ENCODE assay signal across 1 cellular context in the genomic region with DNA sequence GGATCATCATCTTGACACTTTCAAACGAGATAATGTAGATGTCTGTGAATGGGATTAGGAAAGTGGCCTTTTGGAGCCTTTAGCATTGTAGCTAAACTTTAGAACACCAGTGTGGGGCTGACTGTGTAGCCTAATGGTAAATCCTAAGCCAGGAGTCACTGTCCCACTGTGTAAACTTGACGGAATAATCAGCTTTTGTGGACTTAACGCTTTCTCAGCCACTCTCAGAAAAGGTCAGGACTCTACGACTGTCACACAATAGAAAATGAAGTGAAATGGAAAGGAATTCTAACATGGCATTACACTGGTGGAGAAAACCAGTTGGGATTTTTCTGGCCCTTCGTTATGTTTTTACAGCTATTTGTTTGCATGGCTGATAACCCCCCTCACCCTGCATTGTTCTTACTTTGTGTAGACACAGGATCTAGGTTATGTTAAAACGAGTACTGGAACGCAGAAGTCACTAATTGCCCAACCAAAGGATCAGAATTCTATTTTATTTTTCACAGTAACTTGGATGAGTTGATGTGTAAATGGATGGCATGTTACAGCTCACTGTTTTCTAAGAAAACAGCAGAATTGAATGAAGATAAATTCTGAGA.
TF ChIP-seq lines count a peak whose summit lies in the region.

No MANE protein-coding gene starts in this region.

TF ChIP-seq in SK-N-SH, 30 proteins besides CTCF, POLR2A, EP300 and RAD21 (continued from another document):
- TF ChIP-seq, protein P1, sequence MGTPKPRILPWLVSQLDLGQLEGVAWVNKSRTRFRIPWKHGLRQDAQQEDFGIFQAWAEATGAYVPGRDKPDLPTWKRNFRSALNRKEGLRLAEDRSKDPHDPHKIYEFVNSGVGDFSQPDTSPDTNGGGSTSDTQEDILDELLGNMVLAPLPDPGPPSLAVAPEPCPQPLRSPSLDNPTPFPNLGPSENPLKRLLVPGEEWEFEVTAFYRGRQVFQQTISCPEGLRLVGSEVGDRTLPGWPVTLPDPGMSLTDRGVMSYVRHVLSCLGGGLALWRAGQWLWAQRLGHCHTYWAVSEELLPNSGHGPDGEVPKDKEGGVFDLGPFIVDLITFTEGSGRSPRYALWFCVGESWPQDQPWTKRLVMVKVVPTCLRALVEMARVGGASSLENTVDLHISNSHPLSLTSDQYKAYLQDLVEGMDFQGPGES (IDR thresholded peaks at IDR 0.05; ENCODE audit: low read depth, low read length), result no peak
- no peak for TF ChIP-seq TEAD4 (IDR thresholded peaks at IDR 0.05; ENCODE audit: borderline replicate concordance, insufficient read depth)
- no peak for TF ChIP-seq TAF1 (IDR thresholded peaks at IDR 0.05; ENCODE audit: borderline replicate concordance, low read depth, low read length)
- no peak for TF ChIP-seq FOXM1 (IDR thresholded peaks at IDR 0.05; ENCODE audit: low read depth)
- no peak for TF ChIP-seq FOXJ3 (CRISPR knock-in tag; IDR thresholded peaks at IDR 0.05)
- TF ChIP-seq, protein P2, sequence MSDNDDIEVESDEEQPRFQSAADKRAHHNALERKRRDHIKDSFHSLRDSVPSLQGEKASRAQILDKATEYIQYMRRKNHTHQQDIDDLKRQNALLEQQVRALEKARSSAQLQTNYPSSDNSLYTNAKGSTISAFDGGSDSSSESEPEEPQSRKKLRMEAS (IDR thresholded peaks at IDR 0.05; ENCODE audit: low read depth), result no peak
- TF ChIP-seq NFIC (IDR thresholded peaks at IDR 0.05; ENCODE audit: borderline replicate concordance), result no peak
- no peak for TF ChIP-seq RFX5 (IDR thresholded peaks at IDR 0.05; ENCODE audit: low read length)
- no peak for TF ChIP-seq SIN3A (IDR thresholded peaks at IDR 0.05; ENCODE audit: borderline replicate concordance, low read depth, low read length)
- TF ChIP-seq JUND (IDR thresholded peaks at IDR 0.05), result no peak
- TF ChIP-seq RCOR1 (IDR thresholded peaks at IDR 0.05; ENCODE audit: low read length), result no peak
- no peak for TF ChIP-seq RXRA (IDR thresholded peaks at IDR 0.05; ENCODE audit: borderline replicate concordance, low read depth)
- no peak for TF ChIP-seq EZH2phosphoT487 (IDR thresholded peaks at IDR 0.05; ENCODE audit: borderline replicate concordance, low read depth)
- TF ChIP-seq GABPA (IDR thresholded peaks at IDR 0.05; ENCODE audit: low read depth), result no peak
